In the genomic region with DNA sequence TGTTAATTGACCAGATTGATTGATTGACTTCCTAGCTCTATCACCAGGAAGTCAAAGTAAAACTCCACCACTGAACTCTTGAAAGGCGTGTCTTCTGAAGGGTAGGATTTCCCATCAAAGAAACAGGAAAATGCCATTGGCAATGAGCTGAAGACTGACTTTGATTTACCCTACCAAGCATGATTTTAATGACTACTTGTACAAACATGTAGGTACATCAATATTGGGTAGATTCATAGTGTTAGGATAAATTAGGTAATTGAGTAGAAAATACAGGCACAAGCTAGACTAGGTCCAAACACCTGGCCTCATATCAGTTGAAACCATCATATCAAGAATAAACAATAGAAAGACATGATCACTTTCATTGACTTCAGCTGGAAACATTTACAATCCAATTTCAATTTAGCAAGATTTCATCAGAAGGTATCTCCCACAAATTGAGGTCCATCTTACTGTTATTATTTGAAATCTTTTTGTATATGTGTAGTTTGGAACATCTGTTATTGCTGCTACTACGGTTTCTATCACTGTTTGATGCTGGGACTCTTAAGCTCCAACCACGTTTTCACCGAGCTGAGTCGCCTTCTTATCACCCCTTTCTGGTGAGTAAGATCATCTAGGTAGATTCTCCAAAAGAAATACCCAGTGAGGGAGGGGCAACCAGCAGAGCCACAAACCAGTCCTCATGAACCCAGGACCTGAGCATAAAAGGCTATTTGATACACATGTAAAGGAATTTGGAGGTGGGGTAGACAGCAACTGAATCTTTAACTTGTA, we compare ENCODE assay signal across 17 cellular contexts. TPM values are rescaled to one million over a fixed set of nuclear protein-coding genes. Genes with fewer than 3 reads are reported as not detected.
DNase-seq lines count a peak whose midpoint lies in the region; ATAC-seq and TF ChIP-seq lines count a peak whose summit lies in the region.
"Had no signal": no experiment of that assay in that cellular context is flagged by ENCODE, and none has a peak within 500 bp of the region (broad histone marks: within the 10 kb centered on the region; RNA-seq: fewer than 3 reads in every experiment).

No MANE protein-coding gene starts in this region.

- intact Hi-C loops in MCF 10A (cut with micrococcal nuclease): no loop called here

- H3K4me3 ChIP-seq in muscle layer of duodenum (ENCODE audit: low read depth in 1 of 2, low read length in 2 of 2): no peak overlapping the region

- H3K9me3 ChIP-seq in muscle layer of duodenum (ENCODE audit: control insufficient read depth in 1 of 2, low read length in 2 of 2): no peaks in the 10 kb centered on the region

- POLR2A ChIA-PET in MCF 10A (lab: Yijun Ruan, JAX): interaction anchor here (1.2 to 2.1 kb wide), 2 partner anchors 15 to 55 kb away, joined by 3 to 8 read pairs; no protein-coding TSS in a partner anchor

- DNase-seq in NCI-H146 (lab: John Stamatoyannopoulos, UW) (peak; percentile 3), NCI-H146 treated with DMSO at 0.1 percent for 48 hours (lab: John Stamatoyannopoulos, UW; ENCODE audit: unreplicated experiment) (no peak), Daoy (ENCODE audit: low read depth) (peak; percentile 12), MCF 10A (ENCODE audit: unreplicated experiment) (no peak)
- DNase-seq: activated B cell treated with CpG ODN at 0.5 μM for 24 hours; activated gamma-delta T cell; CD8-positive, alpha-beta memory T cell; NCI-H187; retina had no signal

- peaks cover 15% of the 10 kb centered on the region for H3K4me1 Mint-ChIP-seq in MCF 10A (ENCODE audit: insufficient read depth, unreplicated experiment)

- no peak for TF ChIP-seq CTCF in MCF 10A (IDR thresholded peaks at IDR 0.05; ENCODE audit: unreplicated experiment)

- H3K36me3 ChIP-seq in muscle layer of duodenum (ENCODE audit: control insufficient read depth in 1 of 2, insufficient read depth in 2 of 2, low read length in 2 of 2): no peaks in the 10 kb centered on the region

- no peaks in the 10 kb centered on the region for H3K4me1 ChIP-seq in muscle layer of duodenum (ENCODE audit: control insufficient read depth in 1 of 2, insufficient read depth in 2 of 2, low read length in 2 of 2)

- peak overlapping the region; percentile 46 for H3K27ac Mint-ChIP-seq in MCF 10A (ENCODE audit: low read depth, unreplicated experiment)
- H3K27ac Mint-ChIP-seq: activated B cell treated with CpG ODN at 0.5 μM for 24 hours had no signal

- H3K36me3 Mint-ChIP-seq in MCF 10A (ENCODE audit: insufficient read depth, unreplicated experiment): peaks cover 7% of the 10 kb centered on the region
- H3K36me3 Mint-ChIP-seq: CD8-positive, alpha-beta memory T cell had no signal

- no peaks in the 10 kb centered on the region for H3K27me3 ChIP-seq in muscle layer of duodenum (ENCODE audit: low read depth, low read length)

- no peak overlapping the region for H3K4me3 Mint-ChIP-seq in MCF 10A (ENCODE audit: unreplicated experiment)
- H3K4me3 Mint-ChIP-seq: activated B cell treated with CpG ODN at 0.5 μM for 24 hours; CD8-positive, alpha-beta memory T cell; central memory CD8-positive, alpha-beta T cell had no signal

- ATAC-seq in HG03565 (IDR thresholded peaks at IDR 0.05; ENCODE audit: unreplicated experiment) (no peak), HG03175 (IDR thresholded peaks at IDR 0.05; ENCODE audit: unreplicated experiment) (no peak), GM18511 (IDR thresholded peaks at IDR 0.05; ENCODE audit: unreplicated experiment) (no peak)
- ATAC-seq: HepG2 had no signal

- no TSS peak for BruUV-seq in MCF 10A (replicated peaks; lab: Mats Ljungman, UMichigan)

- H3K27me3 Mint-ChIP-seq in MCF 10A (ENCODE audit: insufficient read depth, unreplicated experiment): peaks cover 18% of the 10 kb centered on the region
- H3K27me3 Mint-ChIP-seq: activated B cell treated with CpG ODN at 0.5 μM for 24 hours; central memory CD8-positive, alpha-beta T cell had no signal

- CTCF ChIA-PET in MCF 10A (lab: Yijun Ruan, JAX): interaction anchor here (0.7 to 1.2 kb wide), 4 partner anchors 44 to 303 kb away, joined by 3 read pairs; no protein-coding TSS in a partner anchor

- no peaks in the 10 kb centered on the region for H3K9me3 Mint-ChIP-seq in MCF 10A (ENCODE audit: unreplicated experiment)
- H3K9me3 Mint-ChIP-seq: activated B cell treated with CpG ODN at 0.5 μM for 24 hours; CD8-positive, alpha-beta memory T cell; central memory CD8-positive, alpha-beta T cell had no signal

- H3K27ac ChIP-seq in muscle layer of duodenum (ENCODE audit: low read length): peak overlapping the region; percentile 63
- H3K27ac ChIP-seq: 22Rv1 had no signal

RNA-seq across cellular contexts. Expression of a gene that starts 53.4 kb away (rescaled TPM):
- not detected in 2 replicates for total RNA-seq in Daoy (2014; rRNA removed; shearing (Covaris generic))
- total RNA-seq in MCF 10A (2022): not detected in 2 replicates
- total RNA-seq: activated B cell treated with CpG ODN at 0.5 μM for 24 hours; CD8-positive, alpha-beta memory T cell; HepG2; SK-MEL-5 had no signal

Comparison
In these comparisons a context has a peak if more than half of its experiments do, and no peak if none do; other contexts are left out.
1. DNase-seq: peak in NCI-H146 (single experiment) and Daoy (single experiment); none in NCI-H146 treated with DMSO at 0.1 percent for 48 hours (single experiment) and MCF 10A (single experiment).